Comparison of ENCODE assay signal across 9 cellular contexts in genomic region chr1:206472454-206472853, GRCh38. TPM values are rescaled to one million over a fixed set of nuclear protein-coding genes. Genes with fewer than 3 reads are reported as not detected.
DNase-seq lines count a peak whose midpoint lies in the region; ATAC-seq and TF ChIP-seq lines count a peak whose summit lies in the region.
"Had no signal": no experiment of that assay in that cellular context is flagged by ENCODE, and none has a peak within 500 bp of the region (broad histone marks: within the 10 kb centered on the region; RNA-seq: fewer than 3 reads in every experiment).

No MANE protein-coding gene starts in this region.

- no peaks in the 10 kb centered on the region for H3K9me3 Mint-ChIP-seq in activated CD4-positive, alpha-beta memory T cell treated with anti-CD3 and anti-CD28 coated beads, Interleukin-2, amount 10 ng/mL, durations not matched to agents 7 days and 5 days

- DNase-seq in AG04450 (ENCODE audit: low read depth, low spot score) (peak; percentile 69), HFF-Myc (ENCODE audit: extremely low read depth, low read depth) (no peak), kidney glomerular epithelial cell (lab: John Stamatoyannopoulos, UW) (peak; percentile 58), NCI-H2107 (lab: John Stamatoyannopoulos, UW) (no peak), 8988T (no peak)
- peak; percentile 51 for DNase-seq in activated CD4-positive, alpha-beta memory T cell treated with anti-CD3 and anti-CD28 coated beads, Interleukin-2, amount 10 ng/mL, durations not matched to agents 7 days and 5 days

- TF ChIP-seq CTCF in AG04450 (IDR thresholded peaks at IDR 0.05; ENCODE audit: low read depth, low read length) = no peak
- no peak for TF ChIP-seq CTCF in HFF-Myc (IDR thresholded peaks at IDR 0.05; ENCODE audit: low read depth, low read length, missing control alignments)

- ATAC-seq in GM18870 (IDR thresholded peaks at IDR 0.05; ENCODE audit: unreplicated experiment) = no peak
- ATAC-seq in GM18909 (IDR thresholded peaks at IDR 0.05; ENCODE audit: poor library complexity, unreplicated experiment) = no peak
- ATAC-seq: psoas muscle had no signal

- peaks cover 68% of the 10 kb centered on the region for H3K4me1 Mint-ChIP-seq in activated CD4-positive, alpha-beta memory T cell treated with anti-CD3 and anti-CD28 coated beads, Interleukin-2, amount 10 ng/mL, durations not matched to agents 7 days and 5 days

- H3K27me3 Mint-ChIP-seq in activated CD4-positive, alpha-beta memory T cell treated with anti-CD3 and anti-CD28 coated beads, Interleukin-2, amount 10 ng/mL, durations not matched to agents 7 days and 5 days = no peaks in the 10 kb centered on the region

- H3K4me3 ChIP-seq in AG04450 (ENCODE audit: low read depth, low read length) (peak overlapping the region; percentile 98), HFF-Myc (replicated peaks; ENCODE audit: low read depth, low read length) (peak overlapping the region; percentile 76)
- H3K4me3 ChIP-seq: psoas muscle had no signal

- POLR2A ChIA-PET in AG04450 (lab: Yijun Ruan, JAX) = no interaction called here
- POLR2A ChIA-PET in activated CD4-positive, alpha-beta memory T cell treated with anti-CD3 and anti-CD28 coated beads, Interleukin-2, amount 10 ng/mL, durations not matched to agents 7 days and 5 days (lab: Charles Lee) = no interaction called here

- peak overlapping the region; percentile 57 for H3K27ac ChIP-seq in AG04450 (ENCODE audit: low read depth, low read length)
- H3K27ac ChIP-seq: psoas muscle had no signal

- peaks cover 65% of the 10 kb centered on the region for H3K36me3 Mint-ChIP-seq in activated CD4-positive, alpha-beta memory T cell treated with anti-CD3 and anti-CD28 coated beads, Interleukin-2, amount 10 ng/mL, durations not matched to agents 7 days and 5 days (ENCODE audit: low read depth)

- peak overlapping the region; percentile 77 for H3K27ac Mint-ChIP-seq in activated CD4-positive, alpha-beta memory T cell treated with anti-CD3 and anti-CD28 coated beads, Interleukin-2, amount 10 ng/mL, durations not matched to agents 7 days and 5 days

- no peaks in the 10 kb centered on the region for H3K27me3 ChIP-seq in AG04450 (ENCODE audit: control insufficient read depth, insufficient read depth, low read length)

- CTCF ChIA-PET in AG04450 (lab: Charles Lee) = interaction anchor here (3.7 kb wide), 1 partner anchor 10 kb away, joined by 34 read pairs; no protein-coding TSS in a partner anchor
- CTCF ChIA-PET in activated CD4-positive, alpha-beta memory T cell treated with anti-CD3 and anti-CD28 coated beads, Interleukin-2, amount 10 ng/mL, durations not matched to agents 7 days and 5 days (lab: Charles Lee) = interaction anchor here (1.1 to 3.7 kb wide), 7 partner anchors 12 to 192 kb away, joined by 3 to 66 read pairs (median 7); partner anchors contain the start of genes DYRK3 and EIF2D

- peak overlapping the region; percentile 93 for H3K4me3 Mint-ChIP-seq in activated CD4-positive, alpha-beta memory T cell treated with anti-CD3 and anti-CD28 coated beads, Interleukin-2, amount 10 ng/mL, durations not matched to agents 7 days and 5 days

- no peaks in the 10 kb centered on the region for H3K9me3 ChIP-seq in AG04450 (ENCODE audit: control insufficient read depth, insufficient read depth, low read length)
- H3K9me3 ChIP-seq: psoas muscle had no signal

RNA-seq across cellular contexts. Expression of gene IKBKE, which starts 2.2 kb away (rescaled TPM):
- polyA plus RNA-seq in AG04450 (2011; rRNA removed) = 20.8 and 27.6 TPM in 2 replicates
- 38.9 and 52.9 TPM in 2 replicates for polyA minus RNA-seq in AG04450 (2011; rRNA and poly(A)+ RNA removed)
- total RNA-seq in activated CD4-positive, alpha-beta memory T cell treated with anti-CD3 and anti-CD28 coated beads, Interleukin-2, amount 10 ng/mL, durations not matched to agents 7 days and 5 days = 10 to 100 TPM; 61.8 to 63.6 TPM

RNA-seq across cellular contexts. Expression of gene RASSF5, which starts 34.9 kb away (rescaled TPM):
- 2.3 and 2.4 TPM in 2 replicates for polyA plus RNA-seq in AG04450 (2011; rRNA removed)
- 3.2 and 4.4 TPM in 2 replicates for polyA minus RNA-seq in AG04450 (2011; rRNA and poly(A)+ RNA removed)
- 100 to 1,000 TPM; 213 to 216 TPM for total RNA-seq in activated CD4-positive, alpha-beta memory T cell treated with anti-CD3 and anti-CD28 coated beads, Interleukin-2, amount 10 ng/mL, durations not matched to agents 7 days and 5 days

Comparison
In these comparisons a context has a peak if more than half of its experiments do, and no peak if none do; other contexts are left out.
1. DNase-seq: peak in AG04450 (single experiment), activated CD4-positive, alpha-beta memory T cell treated with anti-CD3 and anti-CD28 coated beads, Interleukin-2, amount 10 ng/mL, durations not matched to agents 7 days and 5 days (single experiment) and kidney glomerular epithelial cell (single experiment); none in HFF-Myc (single experiment), NCI-H2107 (single experiment) and 8988T (single experiment).